ENCODE assay signal across 9 cellular contexts in genomic region chr11:78432058-78432515, GRCh38. TPM values are rescaled to one million over a fixed set of nuclear protein-coding genes. Genes with fewer than 3 reads are reported as not detected.
DNase-seq lines count a peak whose midpoint lies in the region; ATAC-seq and TF ChIP-seq lines count a peak whose summit lies in the region.
"Had no signal": no experiment of that assay in that cellular context is flagged by ENCODE, and none has a peak within 500 bp of the region (broad histone marks: within the 10 kb centered on the region; RNA-seq: fewer than 3 reads in every experiment).

No MANE protein-coding gene starts in this region.

- H2AFZ ChIP-seq in SK-N-SH (ENCODE audit: low read depth) = no peak overlapping the region

- H3K4me2 ChIP-seq in SK-N-SH = no peak overlapping the region

- H3K9me2 ChIP-seq in SK-N-SH = no peaks in the 10 kb centered on the region

- no peak overlapping the region for H3K4me3 Mint-ChIP-seq in natural killer cell treated with Interleukin-12 subunit alpha and Interleukin-12 subunit beta and Interleukin-15 and Interleukin-18, amount 100 ng/mL, for 72 hours
- H3K4me3 Mint-ChIP-seq: activated naive CD8-positive, alpha-beta T cell had no signal

- peaks cover 4 to 36% of the 10 kb centered on the region in 2 experiments; a peak in 2 of 4 replicates for H3K4me1 ChIP-seq in SK-N-SH (ENCODE audit: control insufficient read depth in 1 of 2, insufficient read depth in 2 of 2, low read depth in 1 of 2, low read length in 1 of 2)
- H3K4me1 ChIP-seq in right cardiac atrium (ENCODE audit: control insufficient read depth, insufficient read depth, low read length) = no peaks in the 10 kb centered on the region

- H3K9me3 Mint-ChIP-seq in natural killer cell treated with Interleukin-12 subunit alpha and Interleukin-12 subunit beta and Interleukin-15 and Interleukin-18, amount 100 ng/mL, for 72 hours = no peaks in the 10 kb centered on the region

- WGBS in SK-N-SH (ENCODE audit: low lambda C conversion rate) = 77% methylated on average over 4 of the region's 4 CpGs
- WGBS in right cardiac atrium = 80% methylated on average over 4 of the region's 4 CpGs

- no peaks in the 10 kb centered on the region for H3K36me3 ChIP-seq in GM06990 (ENCODE audit: control insufficient read depth, insufficient read depth, low read length)
- peaks cover 0 to 2% of the 10 kb centered on the region in 2 experiments for H3K36me3 ChIP-seq in SK-N-SH (replicated peaks in 1 of 2; ENCODE audit: control insufficient read depth in 1 of 2, insufficient read depth in 2 of 2, low read length in 1 of 2)

- peaks cover 0 to 3% of the 10 kb centered on the region in 2 donors for H3K27me3 Mint-ChIP-seq in natural killer cell treated with Interleukin-12 subunit alpha and Interleukin-12 subunit beta and Interleukin-15 and Interleukin-18, amount 100 ng/mL, for 72 hours
- H3K27me3 Mint-ChIP-seq: activated naive CD8-positive, alpha-beta T cell had no signal

- POLR2A ChIA-PET in SK-N-SH (lab: Yijun Ruan, JAX) = interaction anchor here (1.8 kb wide), 1 partner anchor 11 kb away, joined by 4 read pairs; no protein-coding TSS in a partner anchor

- no peaks in the 10 kb centered on the region for H3K9me3 ChIP-seq in SK-N-SH
- no peaks in the 10 kb centered on the region for H3K9me3 ChIP-seq in right cardiac atrium (ENCODE audit: control insufficient read depth, low read length)

- TF ChIP-seq EP300 in SK-N-SH (IDR thresholded peaks at IDR 0.05; ENCODE audit: borderline replicate concordance in 1 of 2, low read depth in 1 of 2, low read length in 1 of 2) = peak in 1 of 2 experiments; percentile 16; a peak in 1 of 4 replicates

- ATAC-seq in right cardiac atrium (peak in 1 of 2 donors; percentile 47), HG02623 (IDR thresholded peaks at IDR 0.05; ENCODE audit: unreplicated experiment) (no peak), GM21447 (IDR thresholded peaks at IDR 0.05; ENCODE audit: unreplicated experiment) (no peak)
- no peak for ATAC-seq in natural killer cell treated with Interleukin-12 subunit alpha and Interleukin-12 subunit beta and Interleukin-15 and Interleukin-18, amount 100 ng/mL, for 72 hours

- TF ChIP-seq CTCF in 22Rv1 (IDR thresholded peaks at IDR 0.05) (peak; percentile 79), GM06990 (IDR thresholded peaks at IDR 0.05; ENCODE audit: insufficient read depth, low read length, poor library complexity, severe bottlenecking) (peak; percentile 59), SK-N-SH (IDR thresholded peaks at IDR 0.05) (peak; percentile 68)

- H3K27me3 ChIP-seq in GM06990 (replicated peaks; ENCODE audit: control insufficient read depth, insufficient read depth, low read length) (no peaks in the 10 kb centered on the region), SK-N-SH (ENCODE audit: insufficient read depth) (no peaks in the 10 kb centered on the region), right cardiac atrium (ENCODE audit: control insufficient read depth, insufficient read depth) (no peaks in the 10 kb centered on the region)

- H4K20me1 ChIP-seq in SK-N-SH (ENCODE audit: insufficient read depth) = no peaks in the 10 kb centered on the region

- DNase-seq in GM06990 (ENCODE audit: extremely low read depth, insufficient read length) (no peak), SK-N-SH (no peak), right cardiac atrium (peak in 2 of 3 donors; percentile 45 to 59), dedifferentiated amniotic fluid mesenchymal stem cell (ENCODE audit: extremely low spot score) (no peak)
- no peak for DNase-seq in natural killer cell treated with Interleukin-12 subunit alpha and Interleukin-12 subunit beta and Interleukin-15 and Interleukin-18, amount 100 ng/mL, for 72 hours (ENCODE audit: low spot score)

- no peaks in the 10 kb centered on the region for H3K79me2 ChIP-seq in SK-N-SH (ENCODE audit: insufficient read depth)

- H3K4me1 Mint-ChIP-seq in natural killer cell treated with Interleukin-12 subunit alpha and Interleukin-12 subunit beta and Interleukin-15 and Interleukin-18, amount 100 ng/mL, for 72 hours (ENCODE audit: low read depth in 2 of 2) = peaks cover 9 to 19% of the 10 kb centered on the region in 2 donors

- intact Hi-C loops in right cardiac atrium (cut with DNase I) = no loop called here

- H3K9ac ChIP-seq in SK-N-SH = no peak overlapping the region

- H3F3A ChIP-seq in SK-N-SH (replicated peaks; ENCODE audit: insufficient read depth) = no peaks in the 10 kb centered on the region

- no peak overlapping the region for H3K27ac Mint-ChIP-seq in natural killer cell treated with Interleukin-12 subunit alpha and Interleukin-12 subunit beta and Interleukin-15 and Interleukin-18, amount 100 ng/mL, for 72 hours
- H3K27ac Mint-ChIP-seq: activated naive CD8-positive, alpha-beta T cell had no signal

- CTCF ChIA-PET in SK-N-SH (lab: Yijun Ruan, JAX) = interaction anchor here (0.6 to 6.3 kb wide), 11 partner anchors 9 to 188 kb away, joined by 3 to 39 read pairs (median 3); partner anchors contain the start of gene GAB2

- peak; percentile 53 for TF ChIP-seq RAD21 in SK-N-SH (IDR thresholded peaks at IDR 0.05; ENCODE audit: low read length)

- H3K4me3 ChIP-seq in GM06990 (replicated peaks; ENCODE audit: low read depth, low read length) = no peak overlapping the region
- H3K4me3 ChIP-seq in SK-N-SH (ENCODE audit: low read depth in 2 of 2, low read length in 1 of 2) = no peak overlapping the region; a peak in 1 of 4 replicates
- no peak overlapping the region for H3K4me3 ChIP-seq in right cardiac atrium (ENCODE audit: low read length)

- H3K27ac ChIP-seq in 22Rv1 = no peak overlapping the region
- H3K27ac ChIP-seq in SK-N-SH (ENCODE audit: low read depth in 2 of 2, low read length in 1 of 2) = peak overlapping the region in 1 of 2 experiments; percentile 93; a peak in 2 of 4 replicates
- H3K27ac ChIP-seq in right cardiac atrium (ENCODE audit: low read length) = no peak overlapping the region

- no peaks in the 10 kb centered on the region for H3K36me3 Mint-ChIP-seq in natural killer cell treated with Interleukin-12 subunit alpha and Interleukin-12 subunit beta and Interleukin-15 and Interleukin-18, amount 100 ng/mL, for 72 hours

TF ChIP-seq in SK-N-SH, 30 proteins besides CTCF, POLR2A, EP300 and RAD21:
- TF ChIP-seq, protein P1, sequence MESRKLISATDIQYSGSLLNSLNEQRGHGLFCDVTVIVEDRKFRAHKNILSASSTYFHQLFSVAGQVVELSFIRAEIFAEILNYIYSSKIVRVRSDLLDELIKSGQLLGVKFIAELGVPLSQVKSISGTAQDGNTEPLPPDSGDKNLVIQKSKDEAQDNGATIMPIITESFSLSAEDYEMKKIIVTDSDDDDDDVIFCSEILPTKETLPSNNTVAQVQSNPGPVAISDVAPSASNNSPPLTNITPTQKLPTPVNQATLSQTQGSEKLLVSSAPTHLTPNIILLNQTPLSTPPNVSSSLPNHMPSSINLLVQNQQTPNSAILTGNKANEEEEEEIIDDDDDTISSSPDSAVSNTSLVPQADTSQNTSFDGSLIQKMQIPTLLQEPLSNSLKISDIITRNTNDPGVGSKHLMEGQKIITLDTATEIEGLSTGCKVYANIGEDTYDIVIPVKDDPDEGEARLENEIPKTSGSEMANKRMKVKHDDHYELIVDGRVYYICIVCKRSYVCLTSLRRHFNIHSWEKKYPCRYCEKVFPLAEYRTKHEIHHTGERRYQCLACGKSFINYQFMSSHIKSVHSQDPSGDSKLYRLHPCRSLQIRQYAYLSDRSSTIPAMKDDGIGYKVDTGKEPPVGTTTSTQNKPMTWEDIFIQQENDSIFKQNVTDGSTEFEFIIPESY (IDR thresholded peaks at IDR 0.05; ENCODE audit: borderline replicate concordance, low read depth) = no peak
- peak; percentile 43 for TF ChIP-seq SMC3 (IDR thresholded peaks at IDR 0.05; ENCODE audit: low read depth, low read length)
TF ChIP-seq in SK-N-SH: peak in this region for 1.

RNA-seq across cellular contexts. Expression of gene GAB2, which starts 14.5 kb away (rescaled TPM):
- polyA plus RNA-seq in SK-N-SH (2012; rRNA removed) (5.6 and 6.0 TPM in 2 replicates), right cardiac atrium (7.5 TPM)
- polyA plus RNA-seq in SK-N-SH (2012; cell fraction: cytosol; rRNA removed) = 4.1 and 5.4 TPM in 2 replicates
- polyA plus RNA-seq in SK-N-SH (2012; cell fraction: nucleus; rRNA removed) = 8.6 and 9.0 TPM in 2 replicates
- total RNA-seq in right cardiac atrium = 10 to 100 TPM; 16.9 to 37.3 (median 24.3) TPM
- 1 to 10 TPM; 1.9 to 8.7 TPM for total RNA-seq in natural killer cell treated with Interleukin-12 subunit alpha and Interleukin-12 subunit beta and Interleukin-15 and Interleukin-18, amount 100 ng/mL, for 72 hours

Comparison
In these comparisons a context has a peak if more than half of its experiments do, and no peak if none do; other contexts are left out.
1. DNase-seq: peak in right cardiac atrium (2 of 3); none in GM06990 (single experiment), SK-N-SH (single experiment), natural killer cell treated with Interleukin-12 subunit alpha and Interleukin-12 subunit beta and Interleukin-15 and Interleukin-18, amount 100 ng/mL, for 72 hours (single experiment) and dedifferentiated amniotic fluid mesenchymal stem cell (single experiment).
2. Peak in every context shown above with its lines, with median percentiles within 50 percentile points of each other: CTCF ChIP-seq.